ENCODE assay signal across 20 cellular contexts in genomic region chr4:37455301-37456062, GRCh38.
DNase-seq lines count a peak whose midpoint lies in the region; ATAC-seq and TF ChIP-seq lines count a peak whose summit lies in the region.
"Had no signal": no experiment of that assay in that cellular context is flagged by ENCODE, and none has a peak within 500 bp of the region (broad histone marks: within the 10 kb centered on the region; RNA-seq: fewer than 3 reads in every experiment).

No MANE protein-coding gene starts in this region.

- peak overlapping the region; percentile 73 for H3K4me3 Mint-ChIP-seq in nephron progenitor cell
- H3K4me3 Mint-ChIP-seq: activated CD4-positive, alpha-beta T cell treated with anti-CD3 and anti-CD28 coated beads, Interleukin-2, amount 10 ng/mL, durations not matched to agents 7 days and 5 days; activated naive CD8-positive, alpha-beta T cell treated with anti-CD3 and anti-CD28 coated beads, Interleukin-2, amount 50 U/mL, for 24 hours had no signal

- H3K27ac ChIP-seq in Peyer's patch (peak overlapping the region in 3 of 4 donors; percentile 28 to 85 (median 41)), upper lobe of left lung (peak overlapping the region in 2 of 4 donors; percentile 11 to 13)
- H3K27ac ChIP-seq: epithelial cell of prostate, foreskin keratinocyte, neutrophil had no signal

- DNase-seq in Peyer's patch (peak in 1 of 3 donors; percentile 49), left colon (peak in 1 of 2 donors; percentile 51), nephron progenitor cell (no peak), upper lobe of left lung (peak in 1 of 2 donors; percentile 67), AG08395 (ENCODE audit: low spot score) (no peak)
- DNase-seq: activated CD4-positive, alpha-beta T cell treated with anti-CD3 and anti-CD28 coated beads, Interleukin-2, amount 10 ng/mL, durations not matched to agents 7 days and 5 days; activated naive CD8-positive, alpha-beta T cell treated with anti-CD3 and anti-CD28 coated beads, Interleukin-2, amount 50 U/mL, for 24 hours; CD8-positive, alpha-beta T cell; foreskin keratinocyte; hippocampal formation; KG1; kidney glomerular epithelial cell; NCI-H187; NCI-H226; right cardiac atrium had no signal

- ATAC-seq in left colon (peak; percentile 43), upper lobe of left lung (ENCODE audit: low FRiP score in 2 of 2) (peak; percentile 13 to 49), HG02759 (IDR thresholded peaks at IDR 0.05; ENCODE audit: unreplicated experiment) (no peak), HG02763 (IDR thresholded peaks at IDR 0.05; ENCODE audit: unreplicated experiment) (no peak)
- ATAC-seq: activated naive CD8-positive, alpha-beta T cell treated with anti-CD3 and anti-CD28 coated beads, Interleukin-2, amount 50 U/mL, for 24 hours; activated T-helper 17 cell treated with anti-CD3 and anti-CD28 coated beads, Interleukin-2, amount 50 U/mL, for 72 hours; CD8-positive, alpha-beta T cell; foreskin keratinocyte; right cardiac atrium had no signal

- H3K4me3 ChIP-seq in Peyer's patch (peak overlapping the region in 3 of 4 donors; percentile 6 to 74 (median 29)), upper lobe of left lung (peak overlapping the region in 3 of 4 donors; percentile 54 to 60 (median 57))

- 68 to 77% methylated on average over 11 of the region's 11 CpGs for WGBS in upper lobe of left lung, 2 donors

- TF ChIP-seq POLR2A in Peyer's patch (IDR thresholded peaks at IDR 0.05) (no peak), upper lobe of left lung (IDR thresholded peaks at IDR 0.05) (peak in 1 of 4 donors; percentile 33)

- intact Hi-C loops in left colon (cut with DNase I, micrococcal nuclease): no loop called here

- no peaks in the 10 kb centered on the region for H3K36me3 Mint-ChIP-seq in nephron progenitor cell (ENCODE audit: low read depth)
- H3K36me3 Mint-ChIP-seq: CD8-positive, alpha-beta T cell had no signal

- peak in 1 of 4 donors; percentile 52 for TF ChIP-seq EP300 in upper lobe of left lung (IDR thresholded peaks at IDR 0.05)

- H3K9me3 Mint-ChIP-seq in nephron progenitor cell: no peaks in the 10 kb centered on the region
- H3K9me3 Mint-ChIP-seq: activated CD4-positive, alpha-beta T cell treated with anti-CD3 and anti-CD28 coated beads, Interleukin-2, amount 10 ng/mL, durations not matched to agents 7 days and 5 days; activated naive CD8-positive, alpha-beta T cell treated with anti-CD3 and anti-CD28 coated beads, Interleukin-2, amount 50 U/mL, for 24 hours; activated T-helper 17 cell treated with anti-CD3 and anti-CD28 coated beads, Interleukin-2, amount 50 U/mL, for 72 hours; CD8-positive, alpha-beta T cell had no signal

- H3K27me3 Mint-ChIP-seq in nephron progenitor cell (ENCODE audit: low read depth, poor library complexity): peaks cover 66% of the 10 kb centered on the region

- H3K36me3 ChIP-seq in Peyer's patch: no peaks in the 10 kb centered on the region
- H3K36me3 ChIP-seq in upper lobe of left lung: no peaks in the 10 kb centered on the region
- H3K36me3 ChIP-seq: neutrophil had no signal

- no peak for TF ChIP-seq CTCF in Peyer's patch (IDR thresholded peaks at IDR 0.05)
- no peak for TF ChIP-seq CTCF in nephron progenitor cell (IDR thresholded peaks at IDR 0.05)
- TF ChIP-seq CTCF in upper lobe of left lung (IDR thresholded peaks at IDR 0.05): no peak

- no peak overlapping the region for H3K27ac Mint-ChIP-seq in nephron progenitor cell
- H3K27ac Mint-ChIP-seq: activated CD4-positive, alpha-beta T cell treated with anti-CD3 and anti-CD28 coated beads, Interleukin-2, amount 10 ng/mL, durations not matched to agents 7 days and 5 days; activated naive CD8-positive, alpha-beta T cell treated with anti-CD3 and anti-CD28 coated beads, Interleukin-2, amount 50 U/mL, for 24 hours; activated T-helper 17 cell treated with anti-CD3 and anti-CD28 coated beads, Interleukin-2, amount 50 U/mL, for 72 hours; CD8-positive, alpha-beta T cell had no signal

- H3K9me3 ChIP-seq in Peyer's patch (no peaks in the 10 kb centered on the region), upper lobe of left lung (no peaks in the 10 kb centered on the region)
- H3K9me3 ChIP-seq: neutrophil had no signal

- peaks cover 17% of the 10 kb centered on the region for H3K4me1 Mint-ChIP-seq in nephron progenitor cell
- H3K4me1 Mint-ChIP-seq: activated T-helper 17 cell treated with anti-CD3 and anti-CD28 coated beads, Interleukin-2, amount 50 U/mL, for 72 hours had no signal

- H3K27me3 ChIP-seq in Peyer's patch: no peaks in the 10 kb centered on the region
- peaks cover 0 to 6% (median 0%) of the 10 kb centered on the region in 4 donors for H3K27me3 ChIP-seq in upper lobe of left lung

- H3K4me1 ChIP-seq in Peyer's patch (peaks cover 0 to 5% (median 0%) of the 10 kb centered on the region in 4 donors), upper lobe of left lung (peaks cover 0 to 17% (median 10%) of the 10 kb centered on the region in 4 donors)

Comparison
In these comparisons a context has a peak if more than half of its experiments do, and no peak if none do; other contexts are left out.
1. ATAC-seq: peak in left colon (single experiment) and upper lobe of left lung (2 of 2); none in HG02759 (single experiment) and HG02763 (single experiment).